ENCODE assay signal across 8 cellular contexts in the genomic region with DNA sequence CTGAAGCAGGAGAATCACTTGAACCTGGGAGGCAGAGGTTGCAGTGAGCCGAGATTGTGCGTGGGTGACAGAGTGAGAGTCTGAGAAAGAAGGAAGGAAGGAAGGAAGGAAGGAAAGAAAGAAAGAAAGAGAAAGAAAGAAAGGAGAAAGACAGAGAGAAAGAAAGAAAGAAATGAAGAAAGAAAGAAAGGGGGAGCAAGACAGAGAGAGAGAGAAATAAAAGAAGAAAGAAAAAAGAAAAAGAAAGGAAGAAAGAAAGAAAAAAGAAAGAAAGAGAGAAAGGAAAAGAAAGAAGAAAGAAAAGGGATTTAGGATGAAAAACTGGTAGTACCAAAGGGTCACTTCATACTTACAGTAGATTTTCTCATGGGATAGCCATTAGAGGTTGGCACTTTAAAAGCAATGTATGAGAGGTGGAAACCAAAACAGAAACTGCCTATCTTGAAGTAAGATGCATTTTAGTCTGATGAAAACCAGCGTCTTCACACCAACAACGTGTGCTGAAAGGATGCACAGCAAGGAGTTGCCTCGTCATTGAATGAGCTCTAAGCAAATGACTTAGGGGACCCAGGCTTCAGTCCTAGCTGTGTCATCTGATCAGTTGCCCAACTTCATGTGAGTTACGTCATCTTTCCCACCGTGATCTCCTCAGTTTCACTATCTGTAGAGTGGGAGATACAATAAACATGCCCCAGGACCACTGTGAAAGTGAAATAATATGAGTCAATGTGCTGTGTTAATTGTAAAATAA.
DNase-seq lines count a peak whose midpoint lies in the region; ATAC-seq, FAIRE-seq and TF ChIP-seq lines count a peak whose summit lies in the region.

No MANE protein-coding gene starts in this region.

- H3K79me2 ChIP-seq in GM12878 (ENCODE audit: control insufficient read depth, insufficient read depth, low read length): peaks cover 74% of the 10 kb centered on the region

- DNase-seq in GM12892 (ENCODE audit: insufficient read length): no peak
- peak; percentile 89 for DNase-seq in GM12878 (ENCODE audit: low read depth, low spot score)
- DNase-seq in stimulated activated CD4-positive, alpha-beta T cell treated with anti-CD3 and anti-CD28 coated beads, Interleukin-4, amount 100 ng/mL, for 1 hour: peak; percentile 30
- no peak for DNase-seq in NCI-H1694 treated with DMSO at 0.1 percent for 48 hours (lab: John Stamatoyannopoulos, UW)
- DNase-seq in epidermal melanocyte (ENCODE audit: insufficient read length, low spot score): no peak
- DNase-seq in GOT3 (lab: John Stamatoyannopoulos, UW): no peak

- peak overlapping the region; percentile 78 for H3K27ac ChIP-seq in GM12878 (ENCODE audit: control insufficient read depth, insufficient read depth)

- H3K27me3 ChIP-seq in GM12878 (replicated peaks in 1 of 2; ENCODE audit: control insufficient read depth in 2 of 2, insufficient read depth in 2 of 2, low read length in 1 of 2): no peaks in the 10 kb centered on the region

- H2AFZ ChIP-seq in GM12878 (ENCODE audit: control insufficient read depth, low read depth, low read length): peak overlapping the region; percentile 58

- H3K27me3 Mint-ChIP-seq in IgD-negative memory B cell: no peaks in the 10 kb centered on the region

- SMC1A ChIA-PET in GM12878 (lab: Charles Lee; ENCODE audit: uncharacterized antibody, unreplicated experiment): interaction anchor here (0.9 to 11.6 kb wide), 30 partner anchors 12 to 195 kb away, joined by 3 to 275 read pairs (median 6); no protein-coding TSS in a partner anchor

- TF ChIP-seq CTCF in GM12878 (IDR thresholded peaks at IDR 0.05 in 2 of 3, conservative IDR thresholded peaks at IDR 0.05 in 1 of 3; ENCODE audit: control insufficient read depth in 2 of 3, extremely low read depth in 1 of 3, insufficient read depth in 1 of 3, low read depth in 3 of 3, low read length in 3 of 3): no peak

- H3K9ac ChIP-seq in GM12878 (ENCODE audit: control insufficient read depth, insufficient read depth, low read length): peak overlapping the region; percentile 16; the same call in 1 of the 2 replicates

- CTCF ChIA-PET in GM12878 (lab: Yijun Ruan, JAX): interaction anchor here (0.9 to 7.8 kb wide), 13 partner anchors 16 to 219 kb away, joined by 3 to 72 read pairs (median 3); no protein-coding TSS in a partner anchor

- TF ChIP-seq EP300 in GM12878 (IDR thresholded peaks at IDR 0.05; ENCODE audit: borderline replicate concordance in 1 of 2, control insufficient read depth in 1 of 2, low read depth in 2 of 2, low read length in 2 of 2): 0 out of 4 replicates have a peak, but pooled peaks of 1 of the 2 experiments have one; percentile 12

- H3K4me2 ChIP-seq in GM12878 (ENCODE audit: control insufficient read depth, insufficient read depth): peak overlapping the region; percentile 92

- H3K4me3 ChIP-seq in GM12878: peak overlapping the region; percentile 15; the same call in 1 of the 2 replicates

- POLR2A ChIA-PET in GM12878 (lab: Charles Lee): interaction anchor here (0.5 to 2.8 kb wide), 19 partner anchors 13 to 163 kb away, joined by 3 to 39 read pairs (median 7); a partner anchor contains a TSS

- WGBS in GM12878 (ENCODE audit: insufficient coverage, insufficient replicate concordance, low lambda C conversion rate, missing lambda C conversion rate): 13% methylated on average over 7 of the region's 7 CpGs

- TF ChIP-seq RAD21 in GM12878 (IDR thresholded peaks at IDR 0.05; ENCODE audit: insufficient read depth, low read depth, low read length): no peak

- peak overlapping the region; percentile 5 to 89 (median 78) for H3K4me3 Mint-ChIP-seq in IgD-negative memory B cell

- peaks cover 17% of the 10 kb centered on the region for H3K36me3 Mint-ChIP-seq in IgD-negative memory B cell

- no peaks in the 10 kb centered on the region for H4K20me1 ChIP-seq in GM12878 (ENCODE audit: control insufficient read depth, insufficient read depth)

- intact Hi-C loops in GM12878 (cut with micrococcal nuclease; ENCODE audit: unreplicated experiment): loop anchor here (5.0 kb wide), 1 partner anchor 194 kb away; no protein-coding TSS in a partner anchor

- peaks cover 2 to 24% of the 10 kb centered on the region in 2 experiments; a peak in 3 of 4 replicates for H3K36me3 ChIP-seq in GM12878 (ENCODE audit: control insufficient read depth in 2 of 2, insufficient read depth in 2 of 2, low read length in 1 of 2)

- TF ChIP-seq POLR2A in GM12892 (IDR thresholded peaks at IDR 0.05; ENCODE audit: low read depth, low read length): no peak
- TF ChIP-seq POLR2A in GM12878 (IDR thresholded peaks at IDR 0.05; ENCODE audit: low read depth, low read length): peak; percentile 45; the same call in 1 of the 2 replicates

- peaks cover 42 to 63% (median 43%) of the 10 kb centered on the region in 3 donors for H3K4me1 Mint-ChIP-seq in IgD-negative memory B cell

- no TSS peak for BruUV-seq in GM12878 (replicated peaks; lab: Mats Ljungman, UMichigan)

- peaks cover 64% of the 10 kb centered on the region for H3K4me1 ChIP-seq in GM12878 (ENCODE audit: control insufficient read depth, insufficient read depth, low read length)

- no peaks in the 10 kb centered on the region for H3K9me3 Mint-ChIP-seq in IgD-negative memory B cell

- peaks cover 5% of the 10 kb centered on the region for H3K9me3 ChIP-seq in GM12878 (replicated peaks; ENCODE audit: control insufficient read depth, insufficient read depth, low read length)

- RAD21 ChIA-PET in GM12878 (lab: Charles Lee; ENCODE audit: unreplicated experiment): interaction anchor here (0.7 to 10.7 kb wide), 25 partner anchors 8 to 210 kb away, joined by 3 to 221 read pairs (median 6); a partner anchor contains a TSS

- peak overlapping the region; percentile 43 to 75 (median 68) for H3K27ac Mint-ChIP-seq in IgD-negative memory B cell

- in situ Hi-C loops in GM12878 (cut with MboI): no loop called here

- peak; percentile 98 for FAIRE-seq in GM12892 (lab: Jason Lieb, UNC)
- FAIRE-seq in GM12878 (lab: Jason Lieb, UNC): peak; percentile 86

- ATAC-seq in GM21423 (IDR thresholded peaks at IDR 0.05; ENCODE audit: unreplicated experiment) (peak; percentile 69), GM12878 (peak; percentile 86)

TF ChIP-seq in GM12878, 131 proteins besides CTCF, POLR2A, EP300 and RAD21 (continues in another document):
- peak; percentile 43; the same call in 1 of the 2 replicates for TF ChIP-seq HDGF (IDR thresholded peaks at IDR 0.05)
- no peak for TF ChIP-seq BMI1 (IDR thresholded peaks at IDR 0.05; ENCODE audit: borderline replicate concordance)
- peak; percentile 54 for TF ChIP-seq JUNB (IDR thresholded peaks at IDR 0.05)
- TF ChIP-seq ATF7 (IDR thresholded peaks at IDR 0.05; ENCODE audit: low read depth): peak; percentile 99
- TF ChIP-seq, protein P1, sequence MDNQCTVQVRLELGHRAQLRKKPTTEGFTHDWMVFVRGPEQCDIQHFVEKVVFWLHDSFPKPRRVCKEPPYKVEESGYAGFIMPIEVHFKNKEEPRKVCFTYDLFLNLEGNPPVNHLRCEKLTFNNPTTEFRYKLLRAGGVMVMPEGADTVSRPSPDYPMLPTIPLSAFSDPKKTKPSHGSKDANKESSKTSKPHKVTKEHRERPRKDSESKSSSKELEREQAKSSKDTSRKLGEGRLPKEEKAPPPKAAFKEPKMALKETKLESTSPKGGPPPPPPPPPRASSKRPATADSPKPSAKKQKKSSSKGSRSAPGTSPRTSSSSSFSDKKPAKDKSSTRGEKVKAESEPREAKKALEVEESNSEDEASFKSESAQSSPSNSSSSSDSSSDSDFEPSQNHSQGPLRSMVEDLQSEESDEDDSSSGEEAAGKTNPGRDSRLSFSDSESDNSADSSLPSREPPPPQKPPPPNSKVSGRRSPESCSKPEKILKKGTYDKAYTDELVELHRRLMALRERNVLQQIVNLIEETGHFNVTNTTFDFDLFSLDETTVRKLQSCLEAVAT (IDR thresholded peaks at IDR 0.05): peak; percentile 67
- no peak for TF ChIP-seq TBL1XR1 (IDR thresholded peaks at IDR 0.05; ENCODE audit: low read depth, low read length)
- TF ChIP-seq BCL11A (IDR thresholded peaks at IDR 0.05; ENCODE audit: low read depth, low read length): 0 out of 2 replicates have a peak, but pooled peaks have one; percentile 8
- TF ChIP-seq MEF2B (IDR thresholded peaks at IDR 0.05; ENCODE audit: partially characterized antibody, poor library complexity, severe bottlenecking): peak; percentile 48
- TF ChIP-seq, protein P2, sequence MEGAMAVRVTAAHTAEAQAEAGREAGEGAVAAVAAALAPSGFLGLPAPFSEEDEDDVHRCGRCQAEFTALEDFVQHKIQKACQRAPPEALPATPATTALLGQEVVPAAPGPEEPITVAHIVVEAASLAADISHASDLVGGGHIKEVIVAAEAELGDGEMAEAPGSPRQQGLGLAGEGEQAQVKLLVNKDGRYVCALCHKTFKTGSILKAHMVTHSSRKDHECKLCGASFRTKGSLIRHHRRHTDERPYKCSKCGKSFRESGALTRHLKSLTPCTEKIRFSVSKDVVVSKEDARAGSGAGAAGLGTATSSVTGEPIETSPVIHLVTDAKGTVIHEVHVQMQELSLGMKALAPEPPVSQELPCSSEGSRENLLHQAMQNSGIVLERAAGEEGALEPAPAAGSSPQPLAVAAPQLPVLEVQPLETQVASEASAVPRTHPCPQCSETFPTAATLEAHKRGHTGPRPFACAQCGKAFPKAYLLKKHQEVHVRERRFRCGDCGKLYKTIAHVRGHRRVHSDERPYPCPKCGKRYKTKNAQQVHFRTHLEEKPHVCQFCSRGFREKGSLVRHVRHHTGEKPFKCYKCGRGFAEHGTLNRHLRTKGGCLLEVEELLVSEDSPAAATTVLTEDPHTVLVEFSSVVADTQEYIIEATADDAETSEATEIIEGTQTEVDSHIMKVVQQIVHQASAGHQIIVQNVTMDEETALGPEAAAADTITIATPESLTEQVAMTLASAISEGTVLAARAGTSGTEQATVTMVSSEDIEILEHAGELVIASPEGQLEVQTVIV (IDR thresholded peaks at IDR 0.05; ENCODE audit: borderline replicate concordance, partially characterized antibody): no peak
- TF ChIP-seq, protein P3, sequence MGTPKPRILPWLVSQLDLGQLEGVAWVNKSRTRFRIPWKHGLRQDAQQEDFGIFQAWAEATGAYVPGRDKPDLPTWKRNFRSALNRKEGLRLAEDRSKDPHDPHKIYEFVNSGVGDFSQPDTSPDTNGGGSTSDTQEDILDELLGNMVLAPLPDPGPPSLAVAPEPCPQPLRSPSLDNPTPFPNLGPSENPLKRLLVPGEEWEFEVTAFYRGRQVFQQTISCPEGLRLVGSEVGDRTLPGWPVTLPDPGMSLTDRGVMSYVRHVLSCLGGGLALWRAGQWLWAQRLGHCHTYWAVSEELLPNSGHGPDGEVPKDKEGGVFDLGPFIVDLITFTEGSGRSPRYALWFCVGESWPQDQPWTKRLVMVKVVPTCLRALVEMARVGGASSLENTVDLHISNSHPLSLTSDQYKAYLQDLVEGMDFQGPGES (IDR thresholded peaks at IDR 0.05): no peak
- TF ChIP-seq NFYA (IDR thresholded peaks at IDR 0.05; ENCODE audit: borderline replicate concordance, low read depth, low read length): no peak
- TF ChIP-seq SRF (IDR thresholded peaks at IDR 0.05; ENCODE audit: low read depth in 2 of 2, low read length in 2 of 2): no peak

Comparison
In these comparisons a context has a peak if more than half of its experiments do, and no peak if none do; other contexts are left out.
1. DNase-seq: peak in GM12878 (single experiment) and stimulated activated CD4-positive, alpha-beta T cell treated with anti-CD3 and anti-CD28 coated beads, Interleukin-4, amount 100 ng/mL, for 1 hour (single experiment); none in GM12892 (single experiment), NCI-H1694 treated with DMSO at 0.1 percent for 48 hours (single experiment), epidermal melanocyte (single experiment) and GOT3 (single experiment).